In genomic region chr14:49861923-49862673, GRCh38 we compare ENCODE assay signal across 8 cellular contexts. TPM values are rescaled to one million over a fixed set of nuclear protein-coding genes. Genes with fewer than 3 reads are reported as not detected.
A peak's percentile ranks its signal among the peaks of the same experiment; 100 is the strongest.
DNase-seq lines count a peak whose midpoint lies in the region; ATAC-seq and TF ChIP-seq lines count a peak whose summit lies in the region.

No MANE protein-coding gene starts in this region.

- WGBS in esophagus muscularis mucosa = under 1% methylated on average over 29 of the region's 32 CpGs

- H3K9me3 ChIP-seq in esophagus muscularis mucosa (no peaks in the 10 kb centered on the region), muscle layer of duodenum (ENCODE audit: control insufficient read depth in 1 of 2, low read length in 2 of 2) (no peaks in the 10 kb centered on the region)

- intact Hi-C loops in esophagus muscularis mucosa (cut with DNase I) = no loop called here

- peak; percentile 0 for TF ChIP-seq POLR2A in esophagus muscularis mucosa (IDR thresholded peaks at IDR 0.05; ENCODE audit: low read depth)

- peak in 2 of 3 experiments; percentile 99 to 100 for TF ChIP-seq CTCF in esophagus muscularis mucosa (IDR thresholded peaks at IDR 0.05)

- DNase-seq in CD1c-positive myeloid dendritic cell (ENCODE audit: extremely low spot score) (peak; percentile 94), OCI-M2 (lab: John Stamatoyannopoulos, UW; ENCODE audit: unreplicated experiment) (peak; percentile 92), activated T-cell treated with anti-CD3 and anti-CD28 coated beads for 48 hours (ENCODE audit: low read depth) (peak; percentile 78), esophagus muscularis mucosa (ENCODE audit: extremely low spot score) (peak; percentile 97)
- DNase-seq in Jurkat, Clone E6-1 (ENCODE audit: low read depth, low spot score) = peak; percentile 92
- peak; percentile 89 for DNase-seq in stimulated activated CD8-positive, alpha-beta memory T cell treated with anti-CD3 and anti-CD28 coated beads, Interleukin-4, amount 100 ng/mL, for 48 hours

- ATAC-seq in GM21360 (IDR thresholded peaks at IDR 0.05; ENCODE audit: unreplicated experiment) = peak; percentile 31

- H3K27me3 ChIP-seq in esophagus muscularis mucosa (no peaks in the 10 kb centered on the region), muscle layer of duodenum (ENCODE audit: low read depth, low read length) (no peaks in the 10 kb centered on the region)

- peak overlapping the region; percentile 99 for H3K4me3 ChIP-seq in Jurkat, Clone E6-1 (ENCODE audit: low read length)
- H3K4me3 ChIP-seq in esophagus muscularis mucosa = peak overlapping the region; percentile 62 to 78 (median 74)
- peak overlapping the region; percentile 77 to 91 for H3K4me3 ChIP-seq in muscle layer of duodenum (ENCODE audit: low read depth in 1 of 2, low read length in 2 of 2)

- TF ChIP-seq EP300 in esophagus muscularis mucosa (IDR thresholded peaks at IDR 0.05) = no peak

- H3K27ac ChIP-seq in esophagus muscularis mucosa (replicated peaks in 1 of 4) = peak overlapping the region; percentile 96 to 99 (median 98)
- peak overlapping the region; percentile 100 for H3K27ac ChIP-seq in muscle layer of duodenum (ENCODE audit: low read length)

- peaks cover 5 to 44% (median 40%) of the 10 kb centered on the region in 4 donors for H3K4me1 ChIP-seq in esophagus muscularis mucosa
- peaks cover 4 to 5% of the 10 kb centered on the region in 2 donors for H3K4me1 ChIP-seq in muscle layer of duodenum (ENCODE audit: control insufficient read depth in 1 of 2, insufficient read depth in 2 of 2, low read length in 2 of 2)

- H3K36me3 ChIP-seq in esophagus muscularis mucosa (no peaks in the 10 kb centered on the region), muscle layer of duodenum (ENCODE audit: control insufficient read depth in 1 of 2, insufficient read depth in 2 of 2, low read length in 2 of 2) (peaks cover 0 to 13% of the 10 kb centered on the region in 2 donors)

RNA-seq across cellular contexts. Expression of gene NEMF, which starts 9.5 kb away (rescaled TPM):
- 29.2 TPM for polyA plus RNA-seq in Jurkat, Clone E6-1 (2012; ENCODE audit: insufficient read depth, insufficient read length)
- 10 to 100 TPM; 40.6 to 71.0 (median 56.4) TPM for total RNA-seq in esophagus muscularis mucosa

RNA-seq across cellular contexts. Expression of gene ARF6, which starts 30.8 kb away (rescaled TPM):
- polyA plus RNA-seq in Jurkat, Clone E6-1 (2012; ENCODE audit: insufficient read depth, insufficient read length) = 29.5 TPM
- 10 to 100 TPM; 41.5 to 66.4 (median 51.7) TPM for total RNA-seq in esophagus muscularis mucosa

Comparison
In these comparisons a context has a peak if more than half of its experiments do, and no peak if none do; other contexts are left out.
1. Peak in every context shown above with its lines: DNase-seq, ATAC-seq, H3K4me3 ChIP-seq and H3K27ac ChIP-seq.